12 cellular contexts compared by ENCODE assay signal in the genomic region with DNA sequence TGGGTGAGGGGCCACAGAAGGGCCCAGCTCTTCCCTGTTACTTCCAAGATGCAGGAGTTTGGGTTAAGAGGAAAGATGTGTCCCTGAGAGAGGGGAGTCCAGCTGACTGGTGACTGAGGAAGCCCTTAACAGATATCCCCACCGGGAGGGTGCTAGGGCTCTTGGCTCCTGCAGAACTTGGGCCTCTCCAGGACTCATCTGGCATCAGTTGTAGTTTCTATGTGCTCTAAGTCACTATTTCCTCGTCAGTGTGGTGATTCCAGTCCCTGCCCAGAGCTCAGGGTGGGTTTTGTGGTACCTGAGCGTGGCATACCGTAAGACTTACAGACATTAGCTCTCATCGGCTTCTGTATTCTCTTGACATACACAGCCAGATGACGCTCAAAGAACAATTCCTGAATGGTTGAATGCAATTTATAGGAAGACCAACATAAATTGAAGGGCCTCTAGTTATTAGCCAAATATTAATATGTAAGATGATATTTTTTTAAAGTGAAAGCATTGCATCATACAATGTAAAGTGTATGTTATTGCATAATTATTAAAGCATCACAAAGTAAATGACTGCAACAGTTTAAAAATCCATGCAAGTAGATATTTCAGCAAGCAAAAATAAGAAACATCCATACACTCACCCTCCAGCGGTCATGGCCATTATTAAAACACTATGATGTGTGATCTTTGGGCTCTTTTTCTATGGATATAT.
DNase-seq lines count a peak whose midpoint lies in the region; ATAC-seq and TF ChIP-seq lines count a peak whose summit lies in the region.
"Had no signal": no experiment of that assay in that cellular context is flagged by ENCODE, and none has a peak within 500 bp of the region (broad histone marks: within the 10 kb centered on the region; RNA-seq: fewer than 3 reads in every experiment).

No MANE protein-coding gene starts in this region.

- intact Hi-C loops in activated CD4-positive, alpha-beta memory T cell treated with anti-CD3 and anti-CD28 coated beads for 36 hours (cut with micrococcal nuclease), result no loop called here
- intact Hi-C loops in left ventricle myocardium superior (cut with micrococcal nuclease) (no loop called here), stomach (cut with DNase I; ENCODE audit: low total_unique reads) (no loop called here)

- peaks cover 3% of the 10 kb centered on the region in 2 donors for H3K9me3 Mint-ChIP-seq in activated T-cell treated with anti-CD3 and anti-CD28 coated beads, Interleukin-2, amount 50 U/mL, for 72 hours
- H3K9me3 Mint-ChIP-seq in activated CD4-positive, alpha-beta memory T cell treated with anti-CD3 and anti-CD28 coated beads for 36 hours, result no peaks in the 10 kb centered on the region

- no peak for TF ChIP-seq CTCF in stomach (IDR thresholded peaks at IDR 0.05)

- no peak overlapping the region for H3K4me3 ChIP-seq in stomach

- TF ChIP-seq POLR2A in stomach (IDR thresholded peaks at IDR 0.05), result no peak

- no peak overlapping the region for H3K27ac Mint-ChIP-seq in activated T-cell treated with anti-CD3 and anti-CD28 coated beads, Interleukin-2, amount 50 U/mL, for 72 hours
- peak overlapping the region; percentile 34 for H3K27ac Mint-ChIP-seq in activated CD4-positive, alpha-beta memory T cell treated with anti-CD3 and anti-CD28 coated beads for 36 hours

- CTCF ChIA-PET in activated CD4-positive, alpha-beta memory T cell treated with anti-CD3 and anti-CD28 coated beads for 36 hours (lab: Charles Lee), result interaction anchor here (0.7 to 1.8 kb wide), 3 partner anchors 11 to 86 kb away, joined by 3 to 13 read pairs (median 5); no protein-coding TSS in a partner anchor

- H3K4me1 ChIP-seq in stomach, result peaks cover 26 to 57% (median 29%) of the 10 kb centered on the region in 4 donors

- H3K27ac ChIP-seq in stomach, result peak overlapping the region; percentile 78 to 92 (median 83)

- no peak for TF ChIP-seq EP300 in stomach (IDR thresholded peaks at IDR 0.05)

- peak overlapping the region; percentile 11 to 36 for H3K4me3 Mint-ChIP-seq in activated T-cell treated with anti-CD3 and anti-CD28 coated beads, Interleukin-2, amount 50 U/mL, for 72 hours
- H3K4me3 Mint-ChIP-seq in activated CD4-positive, alpha-beta memory T cell treated with anti-CD3 and anti-CD28 coated beads for 36 hours, result no peak overlapping the region

- peak; percentile 27 to 52 for ATAC-seq in activated T-cell treated with anti-CD3 and anti-CD28 coated beads, Interleukin-2, amount 50 U/mL, for 72 hours (replicated peaks in 1 of 2)
- ATAC-seq in left ventricle myocardium superior (peak; percentile 31), HG02973 (IDR thresholded peaks at IDR 0.05; ENCODE audit: unreplicated experiment) (no peak)

- peaks cover 0 to 1% of the 10 kb centered on the region in 2 donors for H3K36me3 Mint-ChIP-seq in activated T-cell treated with anti-CD3 and anti-CD28 coated beads, Interleukin-2, amount 50 U/mL, for 72 hours (ENCODE audit: insufficient read depth in 2 of 2)
- no peaks in the 10 kb centered on the region for H3K36me3 Mint-ChIP-seq in activated CD4-positive, alpha-beta memory T cell treated with anti-CD3 and anti-CD28 coated beads for 36 hours

- no peaks in the 10 kb centered on the region for H3K27me3 ChIP-seq in stomach

- no peaks in the 10 kb centered on the region for H3K27me3 Mint-ChIP-seq in activated T-cell treated with anti-CD3 and anti-CD28 coated beads, Interleukin-2, amount 50 U/mL, for 72 hours (ENCODE audit: low read depth)
- no peaks in the 10 kb centered on the region for H3K27me3 Mint-ChIP-seq in activated CD4-positive, alpha-beta memory T cell treated with anti-CD3 and anti-CD28 coated beads for 36 hours

- H3K9me3 ChIP-seq in stomach, result no peaks in the 10 kb centered on the region

- 64 to 78% (median 68%) methylated on average over 7 of the region's 7 CpGs for WGBS in stomach, 5 donors

- POLR2A ChIA-PET in activated CD4-positive, alpha-beta memory T cell treated with anti-CD3 and anti-CD28 coated beads for 36 hours (lab: Charles Lee), result interaction anchor here (1.3 to 1.8 kb wide), 2 partner anchors 24 to 26 kb away, joined by 3 to 10 read pairs; no protein-coding TSS in a partner anchor

- DNase-seq in activated T-cell treated with anti-CD3 and anti-CD28 coated beads, Interleukin-2, amount 50 U/mL, for 72 hours, result no peak
- DNase-seq in activated T-cell treated with anti-CD3 and anti-CD28 coated beads, Interleukin-2, amount 50 U/mL, for 48 hours, result no peak
- DNase-seq in activated CD4-positive, alpha-beta memory T cell treated with anti-CD3 and anti-CD28 coated beads for 36 hours, result peak; percentile 15
- no peak for DNase-seq in left ventricle myocardium superior
- DNase-seq in stomach, result no peak
- DNase-seq in epidermal melanocyte (ENCODE audit: insufficient read length, low spot score), result no peak
- no peak for DNase-seq in NCI-H2171 (lab: John Stamatoyannopoulos, UW)
- DNase-seq: midbrain, MM.1S, NCI-H2081 treated with DMSO at 0.1 percent for 48 hours, SHP77 had no signal

- H3K36me3 ChIP-seq in stomach, result no peaks in the 10 kb centered on the region

- H3K4me1 Mint-ChIP-seq in activated T-cell treated with anti-CD3 and anti-CD28 coated beads, Interleukin-2, amount 50 U/mL, for 72 hours (ENCODE audit: low read depth), result peaks cover 63% of the 10 kb centered on the region
- peaks cover 47% of the 10 kb centered on the region for H3K4me1 Mint-ChIP-seq in activated CD4-positive, alpha-beta memory T cell treated with anti-CD3 and anti-CD28 coated beads for 36 hours (ENCODE audit: low read depth)
